24 cellular contexts compared by ENCODE assay signal in genomic region chr5:14436801-14437542, GRCh38.
DNase-seq lines count a peak whose midpoint lies in the region; ATAC-seq and TF ChIP-seq lines count a peak whose summit lies in the region.
"Had no signal": no experiment of that assay in that cellular context is flagged by ENCODE, and none has a peak within 500 bp of the region (broad histone marks: within the 10 kb centered on the region; RNA-seq: fewer than 3 reads in every experiment).

No MANE protein-coding gene starts in this region.

- peaks cover 79% of the 10 kb centered on the region for H3K79me2 ChIP-seq in osteoblast (ENCODE audit: insufficient read depth, low read length)

- H3K9me3 ChIP-seq in osteoblast (ENCODE audit: low read depth, low read length) = no peaks in the 10 kb centered on the region
- H3K9me3 ChIP-seq: left ventricle myocardium inferior, SJCRH30, uterus had no signal

- no peak overlapping the region for H3K4me3 Mint-ChIP-seq in activated CD8-positive, alpha-beta memory T cell treated with anti-CD3 and anti-CD28 coated beads, Interleukin-2, amount 10 ng/mL, durations not matched to agents 7 days and 5 days
- H3K4me3 Mint-ChIP-seq in activated CD8-positive, alpha-beta T cell treated with anti-CD3 and anti-CD28 coated beads, Interleukin-2, amount 10 ng/mL, durations not matched to agents 7 days and 5 days = no peak overlapping the region
- H3K4me3 Mint-ChIP-seq: effector memory CD8-positive, alpha-beta T cell had no signal

- peaks cover 18% of the 10 kb centered on the region for H4K20me1 ChIP-seq in osteoblast (ENCODE audit: insufficient read depth, low read length)

- no peak for DNase-seq in activated CD8-positive, alpha-beta memory T cell treated with anti-CD3 and anti-CD28 coated beads, Interleukin-2, amount 10 ng/mL, durations not matched to agents 7 days and 5 days
- no peak for DNase-seq in activated CD8-positive, alpha-beta memory T cell treated with anti-CD3 and anti-CD28 coated beads, Interleukin-2, amount 50 U/mL, for 4 hours
- DNase-seq in activated CD8-positive, alpha-beta T cell treated with anti-CD3 and anti-CD28 coated beads, Interleukin-2, amount 10 ng/mL, durations not matched to agents 7 days and 5 days = no peak
- DNase-seq in osteoblast (ENCODE audit: insufficient read length, low spot score, missing footprints) = no peak
- DNase-seq in NCI-H524 (lab: John Stamatoyannopoulos, UW) = no peak
- DNase-seq in stimulated activated CD4-positive, alpha-beta T cell treated with anti-CD3 and anti-CD28 coated beads, Interleukin-2, amount 100 ng/mL, for 48 hours = no peak
- DNase-seq: effector memory CD8-positive, alpha-beta T cell; GF-D8; head of caudate nucleus; left ventricle myocardium inferior; MV-4-11; NCI-H2029 treated with DMSO at 0.1 percent for 48 hours; NCI-H446; SJCRH30; small intestine; stimulated activated CD4-positive, alpha-beta T cell treated with anti-CD3 and anti-CD28 coated beads, Interleukin-4, amount 100 ng/mL, for 24 hours; uterus; WERI-Rb-1 had no signal

- H3K9me3 Mint-ChIP-seq in activated CD8-positive, alpha-beta memory T cell treated with anti-CD3 and anti-CD28 coated beads, Interleukin-2, amount 10 ng/mL, durations not matched to agents 7 days and 5 days (ENCODE audit: low read depth) = no peaks in the 10 kb centered on the region
- H3K9me3 Mint-ChIP-seq in activated CD8-positive, alpha-beta T cell treated with anti-CD3 and anti-CD28 coated beads, Interleukin-2, amount 10 ng/mL, durations not matched to agents 7 days and 5 days (ENCODE audit: insufficient read depth) = no peaks in the 10 kb centered on the region
- H3K9me3 Mint-ChIP-seq: effector memory CD8-positive, alpha-beta T cell had no signal

- H2AFZ ChIP-seq in osteoblast (ENCODE audit: low read length) = no peak overlapping the region

- H3K27ac ChIP-seq in osteoblast (ENCODE audit: low read depth, low read length) = peak overlapping the region; percentile 96
- H3K27ac ChIP-seq: C4-2B, KMS-11, left ventricle myocardium inferior, SJCRH30, uterus, WERI-Rb-1 had no signal

- H3K27me3 ChIP-seq in osteoblast (ENCODE audit: insufficient read depth, low read length) = no peaks in the 10 kb centered on the region
- H3K27me3 ChIP-seq: SJCRH30, uterus had no signal

- ATAC-seq in activated CD8-positive, alpha-beta memory T cell treated with anti-CD3 and anti-CD28 coated beads, Interleukin-2, amount 10 ng/mL, durations not matched to agents 7 days and 5 days = peak; percentile 70
- peak; percentile 54 for ATAC-seq in GM21529 (IDR thresholded peaks at IDR 0.05; ENCODE audit: unreplicated experiment)
- ATAC-seq in activated CD8-positive, alpha-beta T cell treated with anti-CD3 and anti-CD28 coated beads, Interleukin-2, amount 10 ng/mL, durations not matched to agents 7 days and 5 days = peak; percentile 57
- ATAC-seq in GM19397 (IDR thresholded peaks at IDR 0.05; ENCODE audit: unreplicated experiment) = no peak
- ATAC-seq: effector memory CD8-positive, alpha-beta T cell; HCT116; Panc1 had no signal

- H3K27me3 Mint-ChIP-seq in activated CD8-positive, alpha-beta memory T cell treated with anti-CD3 and anti-CD28 coated beads, Interleukin-2, amount 10 ng/mL, durations not matched to agents 7 days and 5 days = peaks cover 13% of the 10 kb centered on the region
- peaks cover 2% of the 10 kb centered on the region for H3K27me3 Mint-ChIP-seq in activated CD8-positive, alpha-beta T cell treated with anti-CD3 and anti-CD28 coated beads, Interleukin-2, amount 10 ng/mL, durations not matched to agents 7 days and 5 days (ENCODE audit: low read depth)

- CTCF ChIA-PET in activated CD8-positive, alpha-beta memory T cell treated with anti-CD3 and anti-CD28 coated beads, Interleukin-2, amount 10 ng/mL, durations not matched to agents 7 days and 5 days (lab: Charles Lee) = interaction anchor here (1.0 to 1.4 kb wide), 3 partner anchors 14 to 85 kb away, joined by 3 to 4 read pairs (median 3); no protein-coding TSS in a partner anchor
- CTCF ChIA-PET in activated CD8-positive, alpha-beta T cell treated with anti-CD3 and anti-CD28 coated beads, Interleukin-2, amount 10 ng/mL, durations not matched to agents 7 days and 5 days (lab: Charles Lee) = interaction anchor here (1.0 to 1.3 kb wide), 2 partner anchors 37 to 212 kb away, joined by 3 read pairs; no protein-coding TSS in a partner anchor

- H3K4me1 Mint-ChIP-seq in activated CD8-positive, alpha-beta memory T cell treated with anti-CD3 and anti-CD28 coated beads, Interleukin-2, amount 10 ng/mL, durations not matched to agents 7 days and 5 days = peaks cover 28% of the 10 kb centered on the region
- peaks cover 18% of the 10 kb centered on the region for H3K4me1 Mint-ChIP-seq in activated CD8-positive, alpha-beta T cell treated with anti-CD3 and anti-CD28 coated beads, Interleukin-2, amount 10 ng/mL, durations not matched to agents 7 days and 5 days (ENCODE audit: low read depth)

- H3K36me3 Mint-ChIP-seq in activated CD8-positive, alpha-beta memory T cell treated with anti-CD3 and anti-CD28 coated beads, Interleukin-2, amount 10 ng/mL, durations not matched to agents 7 days and 5 days = peaks cover 4% of the 10 kb centered on the region
- H3K36me3 Mint-ChIP-seq in activated CD8-positive, alpha-beta T cell treated with anti-CD3 and anti-CD28 coated beads, Interleukin-2, amount 10 ng/mL, durations not matched to agents 7 days and 5 days (ENCODE audit: low read depth) = no peaks in the 10 kb centered on the region

- no peak overlapping the region for H3K4me2 ChIP-seq in osteoblast (ENCODE audit: insufficient read depth, low read length)
- H3K4me2 ChIP-seq: KMS-11 had no signal

- TF ChIP-seq CTCF in osteoblast (IDR thresholded peaks at IDR 0.05; ENCODE audit: extremely low read depth, low read depth, low read length) = no peak

- H3K36me3 ChIP-seq in osteoblast (ENCODE audit: insufficient read depth, low read length) = peaks cover 25% of the 10 kb centered on the region
- H3K36me3 ChIP-seq: left ventricle myocardium inferior, uterus, WERI-Rb-1 had no signal

- no peak overlapping the region for H3K27ac Mint-ChIP-seq in activated CD8-positive, alpha-beta memory T cell treated with anti-CD3 and anti-CD28 coated beads, Interleukin-2, amount 10 ng/mL, durations not matched to agents 7 days and 5 days
- H3K27ac Mint-ChIP-seq in activated CD8-positive, alpha-beta T cell treated with anti-CD3 and anti-CD28 coated beads, Interleukin-2, amount 10 ng/mL, durations not matched to agents 7 days and 5 days = no peak overlapping the region
- H3K27ac Mint-ChIP-seq: effector memory CD8-positive, alpha-beta T cell had no signal

- H3K4me3 ChIP-seq in osteoblast (ENCODE audit: insufficient read depth, low read length) = no peak overlapping the region
- H3K4me3 ChIP-seq: left ventricle myocardium inferior, SJCRH30, uterus had no signal

- peaks cover 38% of the 10 kb centered on the region for H3K4me1 ChIP-seq in osteoblast (ENCODE audit: insufficient read depth, low read length)
- H3K4me1 ChIP-seq: uterus had no signal

- POLR2A ChIA-PET in activated CD8-positive, alpha-beta T cell treated with anti-CD3 and anti-CD28 coated beads, Interleukin-2, amount 10 ng/mL, durations not matched to agents 7 days and 5 days (lab: Charles Lee) = interaction anchor here (0.6 to 1.3 kb wide), 4 partner anchors 22 to 155 kb away, joined by 3 to 4 read pairs (median 3); no protein-coding TSS in a partner anchor
